In genomic region chr1:1307261-1307907, GRCh38 we compare ENCODE assay signal across 8 cellular contexts. TPM values are rescaled to one million over a fixed set of nuclear protein-coding genes. Genes with fewer than 3 reads are reported as not detected.
DNase-seq lines count a peak whose midpoint lies in the region; ATAC-seq, FAIRE-seq and TF ChIP-seq lines count a peak whose summit lies in the region.

No MANE protein-coding gene starts in this region.

- peak overlapping the region; percentile 53; the same call in 1 of the 2 replicates for H2AFZ ChIP-seq in K562 (ENCODE audit: low read depth, low read length)

- no peak for TF ChIP-seq EP300 in A549 (IDR thresholded peaks at IDR 0.05)
- TF ChIP-seq EP300 in K562 (IDR thresholded peaks at IDR 0.05; ENCODE audit: low read length), result no peak

- intact Hi-C loops in K562 (cut with micrococcal nuclease), result loop anchor here (5.0 to 10.0 kb wide), 2 partner anchors 70 to 917 kb away; partner anchors contain the start of genes AURKAIP1 and SKI

- CTCF ChIA-PET in A549 (lab: Yijun Ruan, JAX) (interaction anchor here (1.1 kb wide), 1 partner anchor 39 kb away, joined by 3 read pairs; no protein-coding TSS in a partner anchor), K562 (lab: Yijun Ruan, JAX; ENCODE audit: low intra/inter-chr PET ratio) (no interaction called here)

- H3K4me3 ChIP-seq in A549, result peak overlapping the region; percentile 91
- peak overlapping the region; percentile 94 for H3K4me3 ChIP-seq in K562
- peak overlapping the region; percentile 88 for H3K4me3 ChIP-seq in thoracic aorta

- peaks cover 27% of the 10 kb centered on the region for H4K20me1 ChIP-seq in K562 (replicated peaks; ENCODE audit: control insufficient read depth, insufficient read depth, low read length)

- H3K9me1 ChIP-seq in K562 (ENCODE audit: control insufficient read depth, insufficient read depth, low read length), result peaks cover 5% of the 10 kb centered on the region

- POLR2A ChIA-PET in A549 (lab: Yijun Ruan, JAX), result no interaction called here
- POLR2A ChIA-PET in K562 (lab: Yijun Ruan, JAX), result interaction anchor here (1.0 kb wide), 1 partner anchor 86 kb away, joined by 3 read pairs; no protein-coding TSS in a partner anchor

- TF ChIP-seq RAD21 in A549 (conservative IDR thresholded peaks at IDR 0.05 in 1 of 2, IDR thresholded peaks at IDR 0.05 in 1 of 2) (no peak), K562 (CRISPR knock-in tag; conservative IDR thresholded peaks at IDR 0.05 in 1 of 2, IDR thresholded peaks at IDR 0.05 in 1 of 2) (no peak)

- in situ Hi-C loops in K562 (cut with MboI), result no loop called here

- H3K27me3 ChIP-seq in K562 (ENCODE audit: control insufficient read depth in 2 of 2, insufficient read depth in 2 of 2, low read length in 2 of 2), result no peaks in the 10 kb centered on the region
- H3K27me3 ChIP-seq in thoracic aorta (replicated peaks; ENCODE audit: insufficient read depth), result no peaks in the 10 kb centered on the region

- TF ChIP-seq POLR2A in A549 (IDR thresholded peaks at IDR 0.05; ENCODE audit: low read length) (peak; percentile 16; the same call in 1 of the 2 replicates), K562 (conservative IDR thresholded peaks at IDR 0.05) (no peak)

- FAIRE-seq in A549 (lab: Jason Lieb, UNC) (no peak), K562 (lab: Jason Lieb, UNC) (no peak)

- peaks cover 41% of the 10 kb centered on the region for H3K4me1 ChIP-seq in A549
- H3K4me1 ChIP-seq in K562 (replicated peaks in 1 of 2; ENCODE audit: control insufficient read depth in 2 of 2, insufficient read depth in 2 of 2, low read length in 2 of 2), result peaks cover 41 to 96% of the 10 kb centered on the region in 2 experiments
- H3K4me1 ChIP-seq in thoracic aorta (ENCODE audit: control insufficient read depth in 1 of 2, low read depth in 2 of 2), result peaks cover 29 to 44% of the 10 kb centered on the region in 2 donors

- no peak for TF ChIP-seq CTCF in A549 (IDR thresholded peaks at IDR 0.05)
- no peak for TF ChIP-seq CTCF in K562 (IDR thresholded peaks at IDR 0.05 in 2 of 3, conservative IDR thresholded peaks at IDR 0.05 in 1 of 3; ENCODE audit: insufficient read depth in 2 of 3, low read depth in 1 of 3, low read length in 3 of 3)
- no peak for TF ChIP-seq CTCF in thoracic aorta (IDR thresholded peaks at IDR 0.05)

- no CpG with 5 or more reads among the region's 79 CpGs for WGBS in A549 (ENCODE audit: missing lambda C conversion rate)
- WGBS in K562 (ENCODE audit: insufficient coverage, low coverage, missing lambda C conversion rate), result 2% methylated on average over 38 of the region's 79 CpGs

- no TSS peak for BruUV-seq in K562 (replicated peaks; lab: Mats Ljungman, UMichigan)

- H3K36me3 ChIP-seq in K562 (ENCODE audit: control insufficient read depth, insufficient read depth, low read length), result peaks cover 36% of the 10 kb centered on the region
- H3K36me3 ChIP-seq in thoracic aorta, result peaks cover 12% of the 10 kb centered on the region

- peak overlapping the region; percentile 69 to 97 for H3K9ac ChIP-seq in K562 (ENCODE audit: insufficient read depth in 1 of 2, low read depth in 2 of 2, low read length in 2 of 2)

- H3K4me2 ChIP-seq in A549 (peak overlapping the region; percentile 91), K562 (ENCODE audit: insufficient read depth, low read length) (peak overlapping the region; percentile 75)

- H3K27ac ChIP-seq in A549 (peak overlapping the region; percentile 78 to 96), K562 (ENCODE audit: extremely low read depth, low read depth, low read length) (peak overlapping the region; percentile 73; the same call in 2 of the 3 replicates), thoracic aorta (peak overlapping the region; percentile 14 to 65)

- H3K79me2 ChIP-seq in K562 (ENCODE audit: control insufficient read depth, insufficient read depth, low read length), result peaks cover 54% of the 10 kb centered on the region

- ATAC-seq in A549 (no peak), GM18867 (IDR thresholded peaks at IDR 0.05; ENCODE audit: unreplicated experiment) (peak; percentile 5), HG03565 (IDR thresholded peaks at IDR 0.05; ENCODE audit: unreplicated experiment) (peak; percentile 7), K562 (peak; percentile 15), thoracic aorta (ENCODE audit: insufficient number of reproducible peaks, low FRiP score, low read depth) (peak; percentile 5), HG02981 (IDR thresholded peaks at IDR 0.05; ENCODE audit: unreplicated experiment) (no peak)

- DNase-seq in A549 (ENCODE audit: low read depth in 1 of 2, low spot score in 1 of 2) (no peak), K562 (ENCODE audit: extremely low read depth in 1 of 4, low spot score in 3 of 4) (peak; percentile 64 to 75 (median 70)), kidney tubule cell (ENCODE audit: low spot score) (peak; percentile 45), thoracic aorta (ENCODE audit: low spot score) (no peak), COR-L47 (lab: John Stamatoyannopoulos, UW) (no peak)

- H3K9me3 ChIP-seq in A549, result no peaks in the 10 kb centered on the region
- no peaks in the 10 kb centered on the region for H3K9me3 ChIP-seq in K562 (replicated peaks; ENCODE audit: control insufficient read depth, insufficient read depth, low read depth, low read length)
- no peaks in the 10 kb centered on the region for H3K9me3 ChIP-seq in thoracic aorta

RNA-seq across cellular contexts. Expression of gene ACAP3, which starts 0.3 kb away (rescaled TPM):
- polyA plus RNA-seq in A549 (2011; rRNA removed), result 6.6 and 7.5 TPM in 2 replicates
- 18.9 and 22.4 TPM in 2 replicates for polyA plus RNA-seq in A549 (2012; cell fraction: cytosol; rRNA removed)
- 230 and 233 TPM in 2 replicates for polyA plus RNA-seq in A549 (2012; cell fraction: nucleus; rRNA removed)
- 19.7 to 24.2 TPM (median 24.2 TPM) in 3 replicates for polyA plus RNA-seq in A549 (2017; fragmentation: RNase III; extraction: RNeasy Plus Mini Kit Qiagen cat#74134 plus additional on column Dnase treatment)
- 5.6 and 12.5 TPM in 2 replicates for polyA minus RNA-seq in A549 (2011; rRNA and poly(A)+ RNA removed)
- total RNA-seq in K562 (2011; cell fraction: chromatin; rRNA removed; ENCODE audit: low replicate concordance), result 140 and 407 TPM in 2 replicates
- 278 and 333 TPM in 2 replicates for total RNA-seq in K562 (2011; cell fraction: nucleolus; rRNA removed)
- 136 and 156 TPM in 2 replicates for total RNA-seq in K562 (2011; cell fraction: nucleoplasm; rRNA removed)
- 29.6 and 33.3 TPM in 2 replicates for total RNA-seq in K562 (2014; rRNA removed)
- total RNA-seq in K562 (2014; rRNA removed; fragmentation: Illumina TruSeq; extraction: Trizol), result 1.9 and 3.5 TPM in 2 replicates
- 14.0 and 15.2 TPM in 2 replicates for total RNA-seq in K562 (2015; rRNA removed; fragmentation: Illumina TruSeq; extraction: Trizol)
- total RNA-seq in K562 (2021), result 44.1 and 49.0 TPM in 2 replicates
- polyA plus RNA-seq in K562 (2011; rRNA removed), result 12.0 and 27.1 TPM in 2 replicates
- polyA plus RNA-seq in K562 (2011; cell fraction: cytosol; rRNA removed), result 8.5 and 20.8 TPM in 2 replicates
- 346 and 462 TPM in 2 replicates for polyA plus RNA-seq in K562 (2011; cell fraction: nucleus; rRNA removed)
- polyA plus RNA-seq in K562 (2012), result 38.9 and 49.6 TPM in 2 replicates
- polyA plus RNA-seq in K562 (2014; fragmentation: Illumina TruSeq; extraction: Trizol), result 7.2 and 11.8 TPM in 2 replicates
- polyA plus RNA-seq in K562 (2014; fragmentation: Nextera tagmentation; extraction: Ambion mirVana), result under 1 TPM; 0.01 to 0.06 TPM
- 43.8 and 44.8 TPM in 2 replicates for polyA plus RNA-seq in K562 (2014; rRNA removed)
- 6.3 and 10.7 TPM in 2 replicates for polyA minus RNA-seq in K562 (2011; rRNA and poly(A)+ RNA removed)
- 13.7 and 15.3 TPM in 2 replicates for polyA minus RNA-seq in K562 (2011; cell fraction: cytosol; rRNA and poly(A)+ RNA removed)
- 42.4 and 46.1 TPM in 2 replicates for polyA minus RNA-seq in K562 (2011; cell fraction: nucleus; rRNA and poly(A)+ RNA removed)
- total RNA-seq in thoracic aorta, result 100 to 1,000 TPM in 1 of 2 donors, 10 to 100 TPM in 1; 41.6 to 121 TPM

RNA-seq across cellular contexts. Expression of gene PUSL1, which starts 1.0 kb away (rescaled TPM):
- polyA plus RNA-seq in A549 (2011; rRNA removed) (6.2 and 7.4 TPM in 2 replicates), A549 (2017; fragmentation: RNase III; extraction: RNeasy Plus Mini Kit Qiagen cat#74134 plus additional on column Dnase treatment) (14.1 to 15.0 TPM (median 14.6 TPM) in 3 replicates), K562 (2011; rRNA removed) (13.6 and 22.4 TPM in 2 replicates), K562 (2014; fragmentation: Illumina TruSeq; extraction: Trizol) (10.5 and 25.1 TPM in 2 replicates), K562 (2014; fragmentation: Nextera tagmentation; extraction: Ambion mirVana) (1 to 10 TPM in 1 of 2 experiments, under 1 TPM in 1; 0.62 to 1.7 TPM), K562 (2014; rRNA removed) (68.5 and 76.0 TPM in 2 replicates)
- 27.6 and 39.0 TPM in 2 replicates for polyA plus RNA-seq in A549 (2012; cell fraction: cytosol; rRNA removed)
- polyA plus RNA-seq in A549 (2012; cell fraction: nucleus; rRNA removed), result 28.2 and 47.8 TPM in 2 replicates
- 3.8 and 4.9 TPM in 2 replicates for polyA minus RNA-seq in A549 (2011; rRNA and poly(A)+ RNA removed)
- 13.3 and 63.1 TPM in 2 replicates for total RNA-seq in K562 (2011; cell fraction: chromatin; rRNA removed; ENCODE audit: low replicate concordance)
- 74.5 and 90.1 TPM in 2 replicates for total RNA-seq in K562 (2011; cell fraction: nucleolus; rRNA removed)
- 23.2 and 31.2 TPM in 2 replicates for total RNA-seq in K562 (2011; cell fraction: nucleoplasm; rRNA removed)
- total RNA-seq in K562 (2014; rRNA removed) (86.9 and 103 TPM in 2 replicates), K562 (2014; rRNA removed; fragmentation: Illumina TruSeq; extraction: Trizol) (5.6 and 7.0 TPM in 2 replicates), K562 (2015; rRNA removed; fragmentation: Illumina TruSeq; extraction: Trizol) (29.7 and 31.4 TPM in 2 replicates), K562 (2021) (80.1 and 83.0 TPM in 2 replicates), thoracic aorta (10 to 100 TPM; 22.1 to 22.6 TPM)
- polyA plus RNA-seq in K562 (2011; cell fraction: cytosol; rRNA removed), result 29.8 and 137 TPM in 2 replicates
- polyA plus RNA-seq in K562 (2011; cell fraction: nucleus; rRNA removed), result 41.7 and 71.9 TPM in 2 replicates
- polyA plus RNA-seq in K562 (2012), result 35.1 and 53.3 TPM in 2 replicates
- polyA minus RNA-seq in K562 (2011; rRNA and poly(A)+ RNA removed), result 3.5 and 5.7 TPM in 2 replicates
- 22.0 and 25.8 TPM in 2 replicates for polyA minus RNA-seq in K562 (2011; cell fraction: cytosol; rRNA and poly(A)+ RNA removed)
- 33.5 and 38.2 TPM in 2 replicates for polyA minus RNA-seq in K562 (2011; cell fraction: nucleus; rRNA and poly(A)+ RNA removed)

RNA-seq across cellular contexts. Expression of gene INTS11, which starts 17.1 kb away (rescaled TPM):
- polyA plus RNA-seq in A549 (2011; rRNA removed), result 41.9 and 44.3 TPM in 2 replicates
- polyA plus RNA-seq in A549 (2012; cell fraction: cytosol; rRNA removed), result 88.3 and 102 TPM in 2 replicates
- polyA plus RNA-seq in A549 (2012; cell fraction: nucleus; rRNA removed), result 344 and 409 TPM in 2 replicates
- 62.9 to 71.2 TPM (median 62.9 TPM) in 3 replicates for polyA plus RNA-seq in A549 (2017; fragmentation: RNase III; extraction: RNeasy Plus Mini Kit Qiagen cat#74134 plus additional on column Dnase treatment)
- polyA minus RNA-seq in A549 (2011; rRNA and poly(A)+ RNA removed), result 116 and 130 TPM in 2 replicates
- total RNA-seq in K562 (2011; cell fraction: chromatin; rRNA removed; ENCODE audit: low replicate concordance), result 317 and 866 TPM in 2 replicates
- total RNA-seq in K562 (2011; cell fraction: nucleolus; rRNA removed), result 565 and 578 TPM in 2 replicates
- total RNA-seq in K562 (2011; cell fraction: nucleoplasm; rRNA removed), result 402 and 440 TPM in 2 replicates
- 151 and 179 TPM in 2 replicates for total RNA-seq in K562 (2014; rRNA removed)
- 62.1 and 77.4 TPM in 2 replicates for total RNA-seq in K562 (2014; rRNA removed; fragmentation: Illumina TruSeq; extraction: Trizol)
- 85.4 and 88.8 TPM in 2 replicates for total RNA-seq in K562 (2015; rRNA removed; fragmentation: Illumina TruSeq; extraction: Trizol)
- total RNA-seq in K562 (2021), result 153 and 164 TPM in 2 replicates
- 110 and 164 TPM in 2 replicates for polyA plus RNA-seq in K562 (2011; rRNA removed)
- 195 and 300 TPM in 2 replicates for polyA plus RNA-seq in K562 (2011; cell fraction: cytosol; rRNA removed)
- polyA plus RNA-seq in K562 (2011; cell fraction: nucleus; rRNA removed), result 663 and 798 TPM in 2 replicates
- 151 and 204 TPM in 2 replicates for polyA plus RNA-seq in K562 (2012)
- polyA plus RNA-seq in K562 (2014; fragmentation: Illumina TruSeq; extraction: Trizol), result 143 and 151 TPM in 2 replicates
- 10 to 100 TPM in 1 of 2 experiments, 1 to 10 TPM in 1; 3.6 to 11.8 TPM for polyA plus RNA-seq in K562 (2014; fragmentation: Nextera tagmentation; extraction: Ambion mirVana)
- 183 TPM in 2 replicates for polyA plus RNA-seq in K562 (2014; rRNA removed)
- polyA minus RNA-seq in K562 (2011; rRNA and poly(A)+ RNA removed), result 68.4 and 103 TPM in 2 replicates
- polyA minus RNA-seq in K562 (2011; cell fraction: cytosol; rRNA and poly(A)+ RNA removed), result 79.6 and 101 TPM in 2 replicates
- 108 and 123 TPM in 2 replicates for polyA minus RNA-seq in K562 (2011; cell fraction: nucleus; rRNA and poly(A)+ RNA removed)
- 100 to 1,000 TPM; 192 to 195 TPM for total RNA-seq in thoracic aorta

RNA-seq across cellular contexts. Expression of gene CPTP, which starts 17.2 kb away (rescaled TPM):
- polyA plus RNA-seq in A549 (2011; rRNA removed), result 3.9 and 4.3 TPM in 2 replicates
- 9.1 and 14.9 TPM in 2 replicates for polyA plus RNA-seq in A549 (2012; cell fraction: cytosol; rRNA removed)
- 10.2 and 16.9 TPM in 2 replicates for polyA plus RNA-seq in A549 (2012; cell fraction: nucleus; rRNA removed)
- polyA plus RNA-seq in A549 (2017; fragmentation: RNase III; extraction: RNeasy Plus Mini Kit Qiagen cat#74134 plus additional on column Dnase treatment), result 10.2 to 11.9 TPM (median 10.7 TPM) in 3 replicates
- 3.6 and 3.8 TPM in 2 replicates for polyA minus RNA-seq in A549 (2011; rRNA and poly(A)+ RNA removed)
- 3.4 and 22.1 TPM in 2 replicates for total RNA-seq in K562 (2011; cell fraction: chromatin; rRNA removed; ENCODE audit: low replicate concordance)
- 31.8 and 32.0 TPM in 2 replicates for total RNA-seq in K562 (2011; cell fraction: nucleolus; rRNA removed)
- 11.2 and 13.9 TPM in 2 replicates for total RNA-seq in K562 (2011; cell fraction: nucleoplasm; rRNA removed)
- 21.6 and 33.4 TPM in 2 replicates for total RNA-seq in K562 (2014; rRNA removed)
- total RNA-seq in K562 (2014; rRNA removed; fragmentation: Illumina TruSeq; extraction: Trizol), result 3.0 and 3.5 TPM in 2 replicates
- 8.4 and 10.1 TPM in 2 replicates for total RNA-seq in K562 (2015; rRNA removed; fragmentation: Illumina TruSeq; extraction: Trizol)
- total RNA-seq in K562 (2021), result 25.4 and 25.8 TPM in 2 replicates
- polyA plus RNA-seq in K562 (2011; rRNA removed), result 3.5 and 5.7 TPM in 2 replicates
- 7.2 and 32.1 TPM in 2 replicates for polyA plus RNA-seq in K562 (2011; cell fraction: cytosol; rRNA removed)
- 5.6 and 10.3 TPM in 2 replicates for polyA plus RNA-seq in K562 (2011; cell fraction: nucleus; rRNA removed)
- 14.5 and 17.3 TPM in 2 replicates for polyA plus RNA-seq in K562 (2012)
- polyA plus RNA-seq in K562 (2014; fragmentation: Illumina TruSeq; extraction: Trizol), result 2.7 and 9.1 TPM in 2 replicates
- polyA plus RNA-seq in K562 (2014; fragmentation: Nextera tagmentation; extraction: Ambion mirVana), result under 1 TPM; 0.11 to 0.20 TPM
- 12.4 and 12.9 TPM in 2 replicates for polyA plus RNA-seq in K562 (2014; rRNA removed)
- polyA minus RNA-seq in K562 (2011; rRNA and poly(A)+ RNA removed), result 2.1 and 2.4 TPM in 2 replicates
- 9.2 and 12.1 TPM in 2 replicates for polyA minus RNA-seq in K562 (2011; cell fraction: cytosol; rRNA and poly(A)+ RNA removed)
- polyA minus RNA-seq in K562 (2011; cell fraction: nucleus; rRNA and poly(A)+ RNA removed), result 14.0 and 17.8 TPM in 2 replicates
- total RNA-seq in thoracic aorta, result 10 to 100 TPM; 16.4 to 26.3 TPM

RNA-seq across cellular contexts. Expression of gene TAS1R3, which starts 23.7 kb away (rescaled TPM):
- 0.05 and 0.07 TPM in 2 replicates for polyA plus RNA-seq in A549 (2011; rRNA removed)
- polyA plus RNA-seq in A549 (2012; cell fraction: cytosol; rRNA removed), result 0.07 and 0.18 TPM in 2 replicates
- polyA plus RNA-seq in A549 (2012; cell fraction: nucleus; rRNA removed), result 1.5 and 1.8 TPM in 2 replicates
- 0.14 to 0.24 TPM (median 0.15 TPM) in 3 replicates for polyA plus RNA-seq in A549 (2017; fragmentation: RNase III; extraction: RNeasy Plus Mini Kit Qiagen cat#74134 plus additional on column Dnase treatment)
- 0.05 TPM in 1 of 2 replicates, not detected in the other for polyA minus RNA-seq in A549 (2011; rRNA and poly(A)+ RNA removed)
- 0.19 and 0.58 TPM in 2 replicates for total RNA-seq in K562 (2011; cell fraction: chromatin; rRNA removed; ENCODE audit: low replicate concordance)
- total RNA-seq in K562 (2011; cell fraction: nucleolus; rRNA removed), result 0.53 and 0.67 TPM in 2 replicates
- 0.15 and 0.23 TPM in 2 replicates for total RNA-seq in K562 (2011; cell fraction: nucleoplasm; rRNA removed)
- total RNA-seq in K562 (2014; rRNA removed), result 0.12 TPM in 1 of 2 replicates, not detected in the other
- total RNA-seq in K562 (2014; rRNA removed; fragmentation: Illumina TruSeq; extraction: Trizol), result not detected in 2 replicates
- total RNA-seq in K562 (2015; rRNA removed; fragmentation: Illumina TruSeq; extraction: Trizol), result 0.04 TPM in 1 of 2 replicates, not detected in the other
- total RNA-seq in K562 (2021), result 0.07 and 0.09 TPM in 2 replicates
- polyA plus RNA-seq in K562 (2011; rRNA removed), result 0.05 TPM in 1 of 2 replicates, not detected in the other
- 0.03 and 0.06 TPM in 2 replicates for polyA plus RNA-seq in K562 (2011; cell fraction: cytosol; rRNA removed)
- polyA plus RNA-seq in K562 (2011; cell fraction: nucleus; rRNA removed), result 0.25 and 0.31 TPM in 2 replicates
- polyA plus RNA-seq in K562 (2012), result 0.26 and 0.37 TPM in 2 replicates
- not detected in 2 replicates for polyA plus RNA-seq in K562 (2014; fragmentation: Illumina TruSeq; extraction: Trizol)
- not detected for polyA plus RNA-seq in K562 (2014; fragmentation: Nextera tagmentation; extraction: Ambion mirVana)
- polyA plus RNA-seq in K562 (2014; rRNA removed), result 0.03 and 0.13 TPM in 2 replicates
- not detected in 2 replicates for polyA minus RNA-seq in K562 (2011; rRNA and poly(A)+ RNA removed)
- polyA minus RNA-seq in K562 (2011; cell fraction: cytosol; rRNA and poly(A)+ RNA removed), result not detected in 2 replicates
- 0.13 and 0.22 TPM in 2 replicates for polyA minus RNA-seq in K562 (2011; cell fraction: nucleus; rRNA and poly(A)+ RNA removed)
- under 1 TPM in 1 of 2 donors, not detected in 1; 0.14 TPM for total RNA-seq in thoracic aorta

Comparison
In these comparisons a context has a peak if more than half of its experiments do, and no peak if none do; other contexts are left out.
1. ATAC-seq: peak in GM18867 (single experiment), HG03565 (single experiment), K562 (single experiment) and thoracic aorta (single experiment); none in A549 (0 of 2) and HG02981 (single experiment).
2. DNase-seq: peak in K562 (4 of 4) and kidney tubule cell (single experiment); none in A549 (0 of 2), thoracic aorta (single experiment) and COR-L47 (single experiment).
3. Of the 35 proteins assayed by ChIP-seq in both K562 and A549: peak only in K562: E2F6 and PHF8; only in A549: POLR2A; in both: none; in neither: 32.
4. Peak in every context shown above with its lines, with median percentiles within 50 percentile points of each other: H3K27ac ChIP-seq and H3K4me3 ChIP-seq.